ENCODE assay signal across 8 cellular contexts in genomic region chr13:113863511-113864302, GRCh38. TPM values are rescaled to one million over a fixed set of nuclear protein-coding genes. Genes with fewer than 3 reads are reported as not detected.
DNase-seq lines count a peak whose midpoint lies in the region; ATAC-seq lines count a peak whose summit lies in the region.

GAS6 (minus strand) TSS chr13:113864076; CDS start chr13:113863920, 156 bp downstream.

- DNase-seq in DMS153 treated with DMSO at 0.1 percent for 48 hours (lab: John Stamatoyannopoulos, UW; ENCODE audit: unreplicated experiment) (peak; percentile 22), DMS153 (lab: John Stamatoyannopoulos, UW) (no peak), KBM-7 (peak; percentile 32), head of caudate nucleus (peak in 39 of 42 donors; percentile 37 to 83 (median 68)), occipital lobe (lab: John Stamatoyannopoulos, UW) (peak; percentile 39), NCI-H187 treated with DMSO at 0.1 percent for 48 hours (lab: John Stamatoyannopoulos, UW) (no peak)
- peak in 1 of 2 donors; percentile 54 for DNase-seq in activated naive CD4-positive, alpha-beta T cell treated with anti-CD3 and anti-CD28 coated beads, Interleukin-2, amount 50 U/mL, for 72 hours (ENCODE audit: low spot score in 2 of 2)

- peaks cover 11% of the 10 kb centered on the region in 2 donors for H3K36me3 Mint-ChIP-seq in activated naive CD4-positive, alpha-beta T cell treated with anti-CD3 and anti-CD28 coated beads, Interleukin-2, amount 50 U/mL, for 72 hours

- intact Hi-C loops in head of caudate nucleus (cut with DNase I): no loop called here

- in situ Hi-C loops in KBM-7 (cut with MboI; ENCODE audit: low pct_unique_long_range_greater_than_20kb, low sequenced_read_pairs): no loop called here

- H3K27ac Mint-ChIP-seq in activated naive CD4-positive, alpha-beta T cell treated with anti-CD3 and anti-CD28 coated beads, Interleukin-2, amount 50 U/mL, for 72 hours: no peak within 1 kb of the TSS

- H3K9me3 Mint-ChIP-seq in activated naive CD4-positive, alpha-beta T cell treated with anti-CD3 and anti-CD28 coated beads, Interleukin-2, amount 50 U/mL, for 72 hours: peaks cover 9% of the 10 kb centered on the region in 2 donors

- peak; percentile 66 to 69 for ATAC-seq in activated naive CD4-positive, alpha-beta T cell treated with anti-CD3 and anti-CD28 coated beads, Interleukin-2, amount 50 U/mL, for 72 hours
- ATAC-seq in HG03457 (IDR thresholded peaks at IDR 0.05; ENCODE audit: unreplicated experiment): no peak

RNA-seq across cellular contexts. Expression of gene GAS6, which starts in this region (rescaled TPM):
- 1 to 10 TPM in 1 of 2 donors, under 1 TPM in 1; 0.45 to 1.2 TPM for total RNA-seq in activated naive CD4-positive, alpha-beta T cell treated with anti-CD3 and anti-CD28 coated beads, Interleukin-2, amount 50 U/mL, for 72 hours
- 21.8 TPM for total RNA-seq in occipital lobe

Comparison
In these comparisons a context has a peak if more than half of its experiments do, and no peak if none do; other contexts are left out.
1. RNA of gene GAS6 (total RNA-seq): 21.8 TPM in occipital lobe (single experiment); 0.45 to 1.2 TPM in activated naive CD4-positive, alpha-beta T cell treated with anti-CD3 and anti-CD28 coated beads, Interleukin-2, amount 50 U/mL, for 72 hours; every median in the first group is over 10 times any median in the second.
2. DNase-seq: peak in DMS153 treated with DMSO at 0.1 percent for 48 hours (single experiment), KBM-7 (single experiment), head of caudate nucleus (39 of 42) and occipital lobe (single experiment); none in DMS153 (single experiment) and NCI-H187 treated with DMSO at 0.1 percent for 48 hours (single experiment).